In genomic region chr16:3135120-3135715, GRCh38 we compare ENCODE assay signal across 8 cellular contexts. TPM values are rescaled to one million over a fixed set of nuclear protein-coding genes. Genes with fewer than 3 reads are reported as not detected.
DNase-seq lines count a peak whose midpoint lies in the region; ATAC-seq, FAIRE-seq and TF ChIP-seq lines count a peak whose summit lies in the region.

No MANE protein-coding gene starts in this region.

- peaks cover 49% of the 10 kb centered on the region for H3K36me3 Mint-ChIP-seq in CD4-positive, alpha-beta T cell (ENCODE audit: low read depth)
- peaks cover 41% of the 10 kb centered on the region for H3K36me3 Mint-ChIP-seq in activated T-helper 17 cell treated with anti-CD3 and anti-CD28 coated beads, Interleukin-2, amount 50 U/mL, for 72 hours (ENCODE audit: low read depth)

- FAIRE-seq in urothelium cell line (lab: Jason Lieb, UNC) = no peak

- H3K9me3 Mint-ChIP-seq in CD4-positive, alpha-beta T cell = no peaks in the 10 kb centered on the region
- no peaks in the 10 kb centered on the region for H3K9me3 Mint-ChIP-seq in activated T-helper 17 cell treated with anti-CD3 and anti-CD28 coated beads, Interleukin-2, amount 50 U/mL, for 72 hours

- H3K36me3 ChIP-seq in HCT116 (ENCODE audit: control insufficient read depth in 1 of 2, insufficient read depth in 2 of 2, low read length in 2 of 2) = peaks cover 0 to 4% of the 10 kb centered on the region in 2 experiments; a peak in 2 of 4 replicates
- H3K36me3 ChIP-seq in stomach smooth muscle (ENCODE audit: control insufficient read depth in 2 of 2, insufficient read depth in 2 of 2, low read length in 2 of 2) = peaks cover 4 to 17% of the 10 kb centered on the region in 2 donors

- no peaks in the 10 kb centered on the region for H3K27me3 Mint-ChIP-seq in CD4-positive, alpha-beta T cell
- H3K27me3 Mint-ChIP-seq in activated T-helper 17 cell treated with anti-CD3 and anti-CD28 coated beads, Interleukin-2, amount 50 U/mL, for 72 hours = no peaks in the 10 kb centered on the region

- peaks cover 37% of the 10 kb centered on the region for H3K4me1 Mint-ChIP-seq in CD4-positive, alpha-beta T cell (ENCODE audit: low read depth)
- no peaks in the 10 kb centered on the region for H3K4me1 Mint-ChIP-seq in activated T-helper 17 cell treated with anti-CD3 and anti-CD28 coated beads, Interleukin-2, amount 50 U/mL, for 72 hours

- no peaks in the 10 kb centered on the region for H3K27me3 ChIP-seq in CD4-positive, alpha-beta T cell (ENCODE audit: control insufficient read depth, insufficient read depth, low read length)
- no peaks in the 10 kb centered on the region for H3K27me3 ChIP-seq in HCT116 (ENCODE audit: insufficient read depth, low read length)
- no peaks in the 10 kb centered on the region for H3K27me3 ChIP-seq in stomach smooth muscle (ENCODE audit: control insufficient read depth in 1 of 2, insufficient read depth in 2 of 2, low read length in 2 of 2)

- H3K9ac ChIP-seq in HCT116 (ENCODE audit: low read length) (peak overlapping the region; percentile 75), stomach smooth muscle (ENCODE audit: low read length in 2 of 2) (peak overlapping the region; percentile 91 to 96)

- POLR2A ChIA-PET in CD4-positive, alpha-beta T cell (lab: Charles Lee) = interaction anchor here (0.6 to 4.1 kb wide), 39 partner anchors 11 to 1170 kb away, joined by 3 to 77 read pairs (median 4); partner anchors contain the start of genes FLYWCH1, IL32, MMP25 and NAA60
- POLR2A ChIA-PET in HCT116 (lab: Charles Lee) = interaction anchor here (0.6 to 3.1 kb wide), 13 partner anchors 8 to 452 kb away, joined by 3 to 34 read pairs (median 6); partner anchors contain the start of gene HCFC1R1

- CTCF ChIA-PET in CD4-positive, alpha-beta T cell (lab: Charles Lee) = interaction anchor here (1.0 to 4.7 kb wide), 6 partner anchors 15 to 107 kb away, joined by 3 to 23 read pairs (median 5); no protein-coding TSS in a partner anchor
- CTCF ChIA-PET in HCT116 (lab: Charles Lee) = interaction anchor here (1.0 to 1.6 kb wide), 7 partner anchors 13 to 104 kb away, joined by 3 to 14 read pairs (median 4); no protein-coding TSS in a partner anchor

- no peak for TF ChIP-seq POLR2A in HCT116 (IDR thresholded peaks at IDR 0.05; ENCODE audit: borderline replicate concordance, extremely low read depth, insufficient read depth, insufficient read length)

- intact Hi-C loops in CD4-positive, alpha-beta T cell (cut with DNase I, micrococcal nuclease) = loop anchor here (2.0 to 10.0 kb wide), 4 partner anchors 16 to 1480 kb away; partner anchors contain the start of gene UBALD1 (in 1 of the 2)
- intact Hi-C loops in HCT116 (cut with micrococcal nuclease) = loop anchor here (2.0 kb wide), 1 partner anchor 16 kb away; no protein-coding TSS in a partner anchor

- no peak for TF ChIP-seq RAD21 in HCT116 (IDR thresholded peaks at IDR 0.05; ENCODE audit: low read depth)

- no peaks in the 10 kb centered on the region for H4K20me1 ChIP-seq in HCT116 (ENCODE audit: insufficient read depth)

- BruUV-seq in HCT116 (replicated peaks; lab: Mats Ljungman, UMichigan) = TSS peak; percentile 73

- H3K4me1 ChIP-seq in HCT116 (ENCODE audit: control insufficient read depth in 1 of 2, insufficient read depth in 2 of 2, low read length in 2 of 2) = peaks cover 12 to 16% of the 10 kb centered on the region in 2 experiments
- peaks cover 18% of the 10 kb centered on the region for H3K4me1 ChIP-seq in stomach smooth muscle (ENCODE audit: control insufficient read depth, insufficient read depth, low read length)

- peak overlapping the region; percentile 94 for H3K27ac Mint-ChIP-seq in CD4-positive, alpha-beta T cell
- H3K27ac Mint-ChIP-seq in activated T-helper 17 cell treated with anti-CD3 and anti-CD28 coated beads, Interleukin-2, amount 50 U/mL, for 72 hours = peak overlapping the region; percentile 89

- no peak for TF ChIP-seq CTCF in CD4-positive, alpha-beta T cell (IDR thresholded peaks at IDR 0.05)
- TF ChIP-seq CTCF in HCT116 (IDR thresholded peaks at IDR 0.05 in 2 of 3, conservative IDR thresholded peaks at IDR 0.05 in 1 of 3; ENCODE audit: borderline replicate concordance in 1 of 3, insufficient read depth in 1 of 3, low read depth in 2 of 3, low read length in 2 of 3) (no peak), GM10266 (IDR thresholded peaks at IDR 0.05; ENCODE audit: control insufficient read depth, insufficient read depth, low read depth, missing control alignments) (no peak)

- peak overlapping the region; percentile 73 for H3K27ac ChIP-seq in CD4-positive, alpha-beta T cell (ENCODE audit: low read depth, low read length)
- H3K27ac ChIP-seq in HCT116 (ENCODE audit: low read depth, low read length) (peak overlapping the region; percentile 92), stomach smooth muscle (ENCODE audit: low read length) (peak overlapping the region; percentile 80)

- no peak overlapping the region for H2AFZ ChIP-seq in HCT116 (ENCODE audit: low read depth, low read length, poor library complexity, severe bottlenecking)

- peak in 1 of 10 experiments; percentile 16 for DNase-seq in CD4-positive, alpha-beta T cell
- DNase-seq in HCT116 (ENCODE audit: low read depth, low spot score) (no peak), iris pigment epithelial cell (ENCODE audit: low read depth) (peak; percentile 27), urothelium cell line (ENCODE audit: low spot score) (no peak), GM10266 (ENCODE audit: extremely low spot score) (no peak)

- no peaks in the 10 kb centered on the region for H3K9me3 ChIP-seq in CD4-positive, alpha-beta T cell (ENCODE audit: control insufficient read depth, low read length)
- H3K9me3 ChIP-seq in HCT116 (ENCODE audit: control insufficient read depth in 1 of 2, insufficient read depth in 1 of 2, low read depth in 1 of 2, low read length in 2 of 2) (no peaks in the 10 kb centered on the region), stomach smooth muscle (ENCODE audit: control insufficient read depth in 2 of 2, low read length in 2 of 2) (no peaks in the 10 kb centered on the region)

- ATAC-seq in CD4-positive, alpha-beta T cell (ENCODE audit: poor library complexity) = peak; percentile 13
- no peak for ATAC-seq in HCT116
- peak; percentile 59 for ATAC-seq in activated T-helper 17 cell treated with anti-CD3 and anti-CD28 coated beads, Interleukin-2, amount 50 U/mL, for 72 hours (replicated peaks)
- no peak for ATAC-seq in HG02759 (IDR thresholded peaks at IDR 0.05; ENCODE audit: unreplicated experiment)

- peaks cover 34% of the 10 kb centered on the region for H3K79me2 ChIP-seq in HCT116 (ENCODE audit: insufficient read depth, low read length)

- H3K9me2 ChIP-seq in HCT116 (ENCODE audit: insufficient read depth) = no peaks in the 10 kb centered on the region

- RAD21 ChIA-PET in HCT116 (lab: Charles Lee; ENCODE audit: low non-redundant PET in 1 of 2, low total read pairs in 2 of 2, uncharacterized antibody in 2 of 2, unreplicated experiment in 2 of 2) = interaction anchor here (0.6 to 1.2 kb wide), 4 partner anchors 15 to 1739 kb away, joined by 4 to 8 read pairs (median 6); no protein-coding TSS in a partner anchor

- H3K4me3 Mint-ChIP-seq in CD4-positive, alpha-beta T cell = peak overlapping the region; percentile 95
- peak overlapping the region; percentile 86 for H3K4me3 Mint-ChIP-seq in activated T-helper 17 cell treated with anti-CD3 and anti-CD28 coated beads, Interleukin-2, amount 50 U/mL, for 72 hours

- H3K4me2 ChIP-seq in HCT116 (ENCODE audit: low read length) = peak overlapping the region; percentile 82

- H3K4me3 ChIP-seq in HCT116 (replicated peaks in 1 of 2; ENCODE audit: low read depth in 1 of 2, low read length in 2 of 2) (peak overlapping the region; percentile 73 to 81), stomach smooth muscle (ENCODE audit: low read length in 2 of 2) (peak overlapping the region; percentile 94 to 99)

TF ChIP-seq in HCT116, 20 proteins besides CTCF, POLR2A, EP300 and RAD21:
- TF ChIP-seq MAX (IDR thresholded peaks at IDR 0.05) (no peak), SIN3A (IDR thresholded peaks at IDR 0.05; ENCODE audit: low read depth) (0 out of 2 replicates have a peak, but pooled peaks have one; percentile 8)

RNA-seq across cellular contexts. Expression of gene ZNF213, which starts 0.4 kb away (rescaled TPM):
- total RNA-seq in CD4-positive, alpha-beta T cell = 1 to 10 TPM; 1.6 to 2.2 TPM
- total RNA-seq in HCT116 (2021; ENCODE audit: unreplicated experiment) = 11.0 TPM
- 9.4 and 10.3 TPM in 2 replicates for polyA plus RNA-seq in HCT116 (2012)
- total RNA-seq in activated T-helper 17 cell treated with anti-CD3 and anti-CD28 coated beads, Interleukin-2, amount 50 U/mL, for 72 hours = 1 to 10 TPM; 6.4 to 8.6 TPM

RNA-seq across cellular contexts. Expression of gene ZNF205, which starts 22.8 kb away (rescaled TPM):
- not detected for total RNA-seq in CD4-positive, alpha-beta T cell
- 17.0 TPM for total RNA-seq in HCT116 (2021; ENCODE audit: unreplicated experiment)
- polyA plus RNA-seq in HCT116 (2012) = 14.3 and 14.9 TPM in 2 replicates
- not detected for total RNA-seq in activated T-helper 17 cell treated with anti-CD3 and anti-CD28 coated beads, Interleukin-2, amount 50 U/mL, for 72 hours

RNA-seq across cellular contexts. Expression of gene ZSCAN10, which starts 36.1 kb away (rescaled TPM):
- under 1 TPM; 0.36 to 0.56 TPM for total RNA-seq in CD4-positive, alpha-beta T cell
- total RNA-seq in HCT116 (2021; ENCODE audit: unreplicated experiment) = 0.76 TPM
- polyA plus RNA-seq in HCT116 (2012) = 0.08 and 0.10 TPM in 2 replicates
- under 1 TPM; 0.34 to 0.45 TPM for total RNA-seq in activated T-helper 17 cell treated with anti-CD3 and anti-CD28 coated beads, Interleukin-2, amount 50 U/mL, for 72 hours

RNA-seq across cellular contexts. Expression of gene OR1F1, which starts 52.8 kb away (rescaled TPM):
- total RNA-seq in CD4-positive, alpha-beta T cell = not detected
- not detected for total RNA-seq in HCT116 (2021; ENCODE audit: unreplicated experiment)
- polyA plus RNA-seq in HCT116 (2012) = 0.07 TPM in 1 of 2 replicates, not detected in the other
- total RNA-seq in activated T-helper 17 cell treated with anti-CD3 and anti-CD28 coated beads, Interleukin-2, amount 50 U/mL, for 72 hours = under 1 TPM in 1 of 2 donors, not detected in 1; 0.37 TPM

Comparison
In these comparisons a context has a peak if more than half of its experiments do, and no peak if none do; other contexts are left out.
1. ATAC-seq: peak in CD4-positive, alpha-beta T cell (single experiment) and activated T-helper 17 cell treated with anti-CD3 and anti-CD28 coated beads, Interleukin-2, amount 50 U/mL, for 72 hours (single experiment); none in HCT116 (single experiment) and HG02759 (single experiment).
2. RNA of gene ZNF205, which starts 22.8 kb away (total RNA-seq): 17.0 TPM in HCT116 (single experiment); not detected in activated T-helper 17 cell treated with anti-CD3 and anti-CD28 coated beads, Interleukin-2, amount 50 U/mL, for 72 hours and not detected in CD4-positive, alpha-beta T cell; every median in the first group is over 10 times any median in the second.
3. Peak in every context shown above with its lines, with median percentiles within 50 percentile points of each other: H3K27ac ChIP-seq.